In genomic region chr1:84998642-84999280, GRCh38 we compare ENCODE assay signal across 8 cellular contexts. TPM values are rescaled to one million over a fixed set of nuclear protein-coding genes. Genes with fewer than 3 reads are reported as not detected.
DNase-seq lines count a peak whose midpoint lies in the region; ATAC-seq and TF ChIP-seq lines count a peak whose summit lies in the region.

No MANE protein-coding gene starts in this region.

- H3K4me3 ChIP-seq in astrocyte of the cerebellum (ENCODE audit: low read depth, low read length) = peak overlapping the region; percentile 44
- no peak overlapping the region for H3K4me3 ChIP-seq in Caco-2 (ENCODE audit: low read depth, low read length)

- no peaks in the 10 kb centered on the region for H3K36me3 ChIP-seq in Caco-2 (ENCODE audit: control insufficient read depth, insufficient read depth, low read length)

- no peak overlapping the region for H3K27ac Mint-ChIP-seq in Caco-2 (ENCODE audit: unreplicated experiment)

- in situ Hi-C loops in astrocyte of the cerebellum (cut with HindIII; ENCODE audit: low sequenced_read_pairs) = no loop called here

- H3K27me3 Mint-ChIP-seq in Caco-2 (ENCODE audit: insufficient read depth, unreplicated experiment) = peaks cover 27% of the 10 kb centered on the region

- peak; percentile 60 for DNase-seq in SIG-M5 (lab: John Stamatoyannopoulos, UW)
- DNase-seq in astrocyte of the cerebellum (ENCODE audit: low read depth) = peak; percentile 4
- DNase-seq in renal cortical epithelial cell (ENCODE audit: low read depth) = peak; percentile 28
- DNase-seq in Caco-2 = no peak
- no peak for DNase-seq in Right ventricle myocardium superior
- no peak for DNase-seq in NCI-H510A (lab: John Stamatoyannopoulos, UW)

- CTCF ChIA-PET in Caco-2 (lab: Charles Lee) = no interaction called here

- BruUV-seq in Caco-2 (replicated peaks; lab: Mats Ljungman, UMichigan) = no TSS peak

- H3K4me1 Mint-ChIP-seq in Caco-2 (ENCODE audit: low read depth, unreplicated experiment) = no peaks in the 10 kb centered on the region

- no peaks in the 10 kb centered on the region; the same call in 1 of the 2 replicates for H3K27me3 ChIP-seq in Caco-2 (replicated peaks; ENCODE audit: control insufficient read depth, insufficient read depth, low read length)

- H3K4me3 Mint-ChIP-seq in Caco-2 (ENCODE audit: unreplicated experiment) = no peak overlapping the region

- intact Hi-C loops in Caco-2 (cut with micrococcal nuclease; ENCODE audit: unreplicated experiment) (loop anchor here (2.0 kb wide), 1 partner anchor 54 kb away; no protein-coding TSS in a partner anchor), Right ventricle myocardium superior (cut with DNase I) (no loop called here)

- POLR2A ChIA-PET in Caco-2 (lab: Charles Lee) = no interaction called here

- no peaks in the 10 kb centered on the region for H3K9me3 ChIP-seq in Caco-2

- H3K9me3 Mint-ChIP-seq in Caco-2 (ENCODE audit: unreplicated experiment) = no peaks in the 10 kb centered on the region

- ATAC-seq in GM21786 (IDR thresholded peaks at IDR 0.05; ENCODE audit: unreplicated experiment) = peak; percentile 28
- ATAC-seq in Right ventricle myocardium superior (ENCODE audit: poor library complexity) = no peak
- ATAC-seq in GM21619 (IDR thresholded peaks at IDR 0.05; ENCODE audit: unreplicated experiment) = no peak

- H3K4me1 ChIP-seq in Caco-2 = 0 out of 2 replicates have a peak, but pooled peaks cover 5% of the 10 kb centered on the region

- no peaks in the 10 kb centered on the region for H3K36me3 Mint-ChIP-seq in Caco-2 (ENCODE audit: insufficient read depth, unreplicated experiment)

- no peak for TF ChIP-seq CTCF in astrocyte of the cerebellum (IDR thresholded peaks at IDR 0.05; ENCODE audit: low read depth, low read length, missing control alignments)
- no peak for TF ChIP-seq CTCF in Caco-2 (IDR thresholded peaks at IDR 0.05; ENCODE audit: insufficient read depth in 1 of 2, low read depth in 1 of 2, low read length in 1 of 2, severe bottlenecking in 1 of 2, unreplicated experiment in 1 of 2)

RNA-seq across cellular contexts. Expression of gene MCOLN2, which starts 1.8 kb away (rescaled TPM):
- total RNA-seq in renal cortical epithelial cell (0.89 and 1.9 TPM in 2 replicates), Caco-2 (2022) (not detected in 2 replicates), Right ventricle myocardium superior (0.27 TPM)

RNA-seq across cellular contexts. Expression of gene MCOLN3, which starts 49.5 kb away (rescaled TPM):
- total RNA-seq in renal cortical epithelial cell (1.3 and 4.0 TPM in 2 replicates), Caco-2 (2022) (2.1 and 2.5 TPM in 2 replicates), Right ventricle myocardium superior (1.7 TPM)

Comparison
In these comparisons a context has a peak if more than half of its experiments do, and no peak if none do; other contexts are left out.
1. DNase-seq: peak in SIG-M5 (single experiment), astrocyte of the cerebellum (single experiment) and renal cortical epithelial cell (single experiment); none in Caco-2 (0 of 2), Right ventricle myocardium superior (single experiment) and NCI-H510A (single experiment).